ENCODE assay signal across 1 cellular context in genomic region chr12:51883998-51884675, GRCh38.
TF ChIP-seq lines count a peak whose summit lies in the region.

No MANE protein-coding gene starts in this region.

TF ChIP-seq in K562, 482 proteins besides CTCF, POLR2A, EP300 and RAD21 (continued from another document and continues in another):
- TF ChIP-seq ZNF707 (CRISPR knock-in tag; conservative IDR thresholded peaks at IDR 0.05) (no peak), JUN (IDR thresholded peaks at IDR 0.05; ENCODE audit: borderline replicate concordance, low read depth, low read length) (no peak), JUN (CRISPR knock-in tag; IDR thresholded peaks at IDR 0.05; ENCODE audit: borderline replicate concordance) (no peak), FOXP1 (CRISPR knock-in tag; IDR thresholded peaks at IDR 0.05) (no peak), ETS2 (tag; IDR thresholded peaks at IDR 0.05; ENCODE audit: borderline replicate concordance, poor library complexity, severe bottlenecking) (no peak), DPF2 (IDR thresholded peaks at IDR 0.05) (no peak), SAP30 (IDR thresholded peaks at IDR 0.05; ENCODE audit: borderline replicate concordance, insufficient read depth, low read depth, low read length, poor library complexity, severe bottlenecking) (no peak), SNAPC5 (CRISPR knock-in tag; IDR thresholded peaks at IDR 0.05) (no peak), RB1 (IDR thresholded peaks at IDR 0.05; ENCODE audit: low read depth) (no peak), CCAR2 (IDR thresholded peaks at IDR 0.05; ENCODE audit: low read depth, low read length) (no peak), TRIM28 (IDR thresholded peaks at IDR 0.05) (0 out of 2 replicates have a peak, but pooled peaks have one; percentile 44), BRCA1 (IDR thresholded peaks at IDR 0.05) (no peak), BRCA1 (CRISPR knock-in tag; IDR thresholded peaks at IDR 0.05) (no peak), YBX1 (IDR thresholded peaks at IDR 0.05) (no peak), NFATC3 (IDR thresholded peaks at IDR 0.05) (no peak), KLF10 (CRISPR knock-in tag; IDR thresholded peaks at IDR 0.05) (no peak), ELF1 (tag; IDR thresholded peaks at IDR 0.05) (no peak), POLR3A (IDR thresholded peaks at IDR 0.05; ENCODE audit: borderline replicate concordance, extremely low read depth, insufficient read depth, insufficient read length) (no peak), BRF2 (IDR thresholded peaks at IDR 0.05; ENCODE audit: borderline replicate concordance, insufficient read depth, insufficient read length) (no peak), ZNF740 (CRISPR knock-in tag; IDR thresholded peaks at IDR 0.05) (no peak), ZNF740 (tag; IDR thresholded peaks at IDR 0.05) (no peak), ZNF586 (CRISPR knock-in tag; conservative IDR thresholded peaks at IDR 0.05) (no peak), KAT2B (IDR thresholded peaks at IDR 0.05; ENCODE audit: low read depth, low read length) (no peak), U2AF2 (optimal IDR thresholded peaks at IDR 0.05; ENCODE audit: low read depth, low read length) (no peak), MEIS2 (IDR thresholded peaks at IDR 0.05; ENCODE audit: partially characterized antibody) (no peak), PRDM10 (IDR thresholded peaks at IDR 0.05; ENCODE audit: partially characterized antibody) (no peak), RREB1 (CRISPR knock-in tag; IDR thresholded peaks at IDR 0.05) (no peak), ZNF277 (CRISPR knock-in tag; IDR thresholded peaks at IDR 0.05; ENCODE audit: borderline replicate concordance) (no peak), CEBPB (tag; IDR thresholded peaks at IDR 0.05) (no peak), ELK1 (CRISPR knock-in tag; IDR thresholded peaks at IDR 0.05) (no peak), RFX5 (IDR thresholded peaks at IDR 0.05; ENCODE audit: low read depth, low read length) (no peak), FOXK2 (conservative IDR thresholded peaks at IDR 0.05 in 1 of 2, IDR thresholded peaks at IDR 0.05 in 1 of 2; ENCODE audit: low read depth in 2 of 2) (no peak), AFF4 (CRISPR knock-in tag; IDR thresholded peaks at IDR 0.05) (no peak), TRIM25 (IDR thresholded peaks at IDR 0.05; ENCODE audit: borderline replicate concordance) (no peak), TEAD1 (CRISPR knock-in tag; IDR thresholded peaks at IDR 0.05) (no peak), CBX5 (IDR thresholded peaks at IDR 0.05; ENCODE audit: borderline replicate concordance, low read depth) (no peak), ZNF583 (CRISPR knock-in tag; IDR thresholded peaks at IDR 0.05) (no peak), NCOR1 (IDR thresholded peaks at IDR 0.05) (no peak), KLF1 (tag; IDR thresholded peaks at IDR 0.05) (no peak), CAMTA2 (CRISPR knock-in tag; conservative IDR thresholded peaks at IDR 0.05) (no peak), XRCC4 (IDR thresholded peaks at IDR 0.05; ENCODE audit: extremely low read depth, insufficient read depth, insufficient read length) (no peak)
